8 cellular contexts compared by ENCODE assay signal in genomic region chr7:151459726-151460473, GRCh38. TPM values are rescaled to one million over a fixed set of nuclear protein-coding genes. Genes with fewer than 3 reads are reported as not detected.
DNase-seq lines count a peak whose midpoint lies in the region; ATAC-seq and TF ChIP-seq lines count a peak whose summit lies in the region.

No MANE protein-coding gene starts in this region.

- no peaks in the 10 kb centered on the region for H3K27me3 Mint-ChIP-seq in Calu3 (ENCODE audit: unreplicated experiment)

- peak; percentile 85 to 89 for ATAC-seq in lower lobe of right lung
- ATAC-seq in GM19023 (IDR thresholded peaks at IDR 0.05; ENCODE audit: unreplicated experiment): no peak
- no peak for ATAC-seq in GM21717 (IDR thresholded peaks at IDR 0.05; ENCODE audit: unreplicated experiment)
- ATAC-seq in GM18873 (IDR thresholded peaks at IDR 0.05; ENCODE audit: low FRiP score, unreplicated experiment): no peak

- 50 to 54% methylated on average over 25 of the region's 25 CpGs for WGBS in ectodermal cell, 2 experiments

- intact Hi-C loops in Calu3 (cut with micrococcal nuclease; ENCODE audit: unreplicated experiment) (loop anchor here (5.0 to 10.0 kb wide), 2 partner anchors 55 to 297 kb away; partner anchors contain the start of gene RHEB), lower lobe of right lung (cut with DNase I) (no loop called here), tibial artery (cut with DNase I; ENCODE audit: low total_unique reads) (loop anchor here (5.0 kb wide), 1 partner anchor 297 kb away; no protein-coding TSS in a partner anchor)

- H3K9me3 Mint-ChIP-seq in Calu3 (ENCODE audit: low read depth, unreplicated experiment): peaks cover 11% of the 10 kb centered on the region

- peaks cover 20% of the 10 kb centered on the region for H3K4me1 Mint-ChIP-seq in Calu3 (ENCODE audit: low read depth, unreplicated experiment)

- H3K9me3 ChIP-seq in ectodermal cell (ENCODE audit: control insufficient read depth, low read length) (peaks cover 5% of the 10 kb centered on the region), lower lobe of right lung (peaks cover 7% of the 10 kb centered on the region), tibial artery (no peaks in the 10 kb centered on the region)

- CTCF ChIA-PET in Calu3 (lab: Charles Lee): interaction anchor here (0.7 to 1.2 kb wide), 4 partner anchors 12 to 161 kb away, joined by 3 to 4 read pairs (median 3); no protein-coding TSS in a partner anchor

- peaks cover 31% of the 10 kb centered on the region for H3K36me3 Mint-ChIP-seq in Calu3 (ENCODE audit: insufficient read depth, unreplicated experiment)

- DNase-seq in Calu3: peak; percentile 51
- DNase-seq in NCI-H446 treated with DMSO at 0.1 percent for 48 hours (lab: John Stamatoyannopoulos, UW): peak; percentile 39
- DNase-seq in lower lobe of right lung: peak; percentile 72
- DNase-seq in tibial artery: peak; percentile 93

- H3K27me3 ChIP-seq in ectodermal cell (ENCODE audit: control insufficient read depth, insufficient read depth, low read length, poor library complexity, severe bottlenecking): no peaks in the 10 kb centered on the region
- H3K27me3 ChIP-seq in lower lobe of right lung (ENCODE audit: low read depth): no peaks in the 10 kb centered on the region
- H3K27me3 ChIP-seq in tibial artery: no peaks in the 10 kb centered on the region

- H3K36me3 ChIP-seq in ectodermal cell (ENCODE audit: control insufficient read depth, insufficient read depth, low read length): peaks cover 5% of the 10 kb centered on the region
- peaks cover 10% of the 10 kb centered on the region for H3K36me3 ChIP-seq in lower lobe of right lung
- peaks cover 0 to 14% (median 9%) of the 10 kb centered on the region in 3 donors for H3K36me3 ChIP-seq in tibial artery

- H3K4me3 ChIP-seq in ectodermal cell (ENCODE audit: insufficient read depth, low read depth, low read length) (no peak overlapping the region), lower lobe of right lung (peak overlapping the region; percentile 23), tibial artery (peak overlapping the region; percentile 15 to 28)

- H3K4me3 Mint-ChIP-seq in Calu3 (ENCODE audit: low read depth, unreplicated experiment): peak overlapping the region; percentile 53

- TF ChIP-seq CTCF in Calu3 (IDR thresholded peaks at IDR 0.05; ENCODE audit: unreplicated experiment) (no peak), lower lobe of right lung (IDR thresholded peaks at IDR 0.05) (peak; percentile 32), tibial artery (IDR thresholded peaks at IDR 0.05) (peak; percentile 39 to 47)

- H3K4me1 ChIP-seq in ectodermal cell (ENCODE audit: control insufficient read depth, insufficient read depth, low read length) (peaks cover 15% of the 10 kb centered on the region), lower lobe of right lung (peaks cover 20% of the 10 kb centered on the region), tibial artery (peaks cover 7 to 26% (median 24%) of the 10 kb centered on the region in 4 donors)

- BruUV-seq in Calu3 (replicated peaks; lab: Mats Ljungman, UMichigan): no TSS peak

- peak overlapping the region; percentile 90 for H3K27ac ChIP-seq in ectodermal cell (ENCODE audit: insufficient read depth, low read depth, low read length, poor library complexity, severe bottlenecking)
- H3K27ac ChIP-seq in lower lobe of right lung: peak overlapping the region; percentile 73
- H3K27ac ChIP-seq in tibial artery: peak overlapping the region; percentile 75

- H3K27ac Mint-ChIP-seq in Calu3 (ENCODE audit: unreplicated experiment): peak overlapping the region; percentile 50

RNA-seq across cellular contexts. Expression of gene CRYGN, which starts 20.0 kb away (rescaled TPM):
- total RNA-seq in Calu3 (2022) (not detected in 2 replicates), lower lobe of right lung (not detected)
- not detected for polyA plus RNA-seq in ectodermal cell (2013, experiment 1 of 4)
- 0.30 TPM for polyA plus RNA-seq in ectodermal cell (2013, experiment 2 of 4)
- polyA plus RNA-seq in ectodermal cell (2013, experiment 3 of 4): 0.32 TPM
- polyA plus RNA-seq in ectodermal cell (2013, experiment 4 of 4): 0.61 TPM

RNA-seq across cellular contexts. Expression of gene WDR86, which starts 50.1 kb away (rescaled TPM):
- not detected in 2 replicates for total RNA-seq in Calu3 (2022)
- 7.3 TPM for polyA plus RNA-seq in ectodermal cell (2013, experiment 1 of 4)
- polyA plus RNA-seq in ectodermal cell (2013, experiment 2 of 4): 13.3 TPM
- polyA plus RNA-seq in ectodermal cell (2013, experiment 3 of 4): 12.1 TPM
- 12.3 TPM for polyA plus RNA-seq in ectodermal cell (2013, experiment 4 of 4)
- 4.4 TPM for total RNA-seq in lower lobe of right lung

RNA-seq across cellular contexts. Expression of gene RHEB, which starts 59.8 kb away (rescaled TPM):
- total RNA-seq in Calu3 (2022) (123 and 126 TPM in 2 replicates), lower lobe of right lung (96.0 TPM)
- 99.6 TPM for polyA plus RNA-seq in ectodermal cell (2013, experiment 1 of 4)
- polyA plus RNA-seq in ectodermal cell (2013, experiment 2 of 4): 95.5 TPM
- 87.2 TPM for polyA plus RNA-seq in ectodermal cell (2013, experiment 3 of 4)
- polyA plus RNA-seq in ectodermal cell (2013, experiment 4 of 4): 89.9 TPM

Comparison
In these comparisons a context has a peak if more than half of its experiments do, and no peak if none do; other contexts are left out.
1. DNase-seq: peak in every context shown above with its lines; median percentile 93 in tibial artery; 72 in lower lobe of right lung; 51 in Calu3; 39 in NCI-H446 treated with DMSO at 0.1 percent for 48 hours.
2. ATAC-seq: peak in lower lobe of right lung (2 of 2); none in GM19023 (single experiment), GM21717 (single experiment) and GM18873 (single experiment).
3. Peak in every context shown above with its lines, with median percentiles within 50 percentile points of each other: H3K27ac ChIP-seq.